Comparison of ENCODE assay signal across 6 cellular contexts in the genomic region with DNA sequence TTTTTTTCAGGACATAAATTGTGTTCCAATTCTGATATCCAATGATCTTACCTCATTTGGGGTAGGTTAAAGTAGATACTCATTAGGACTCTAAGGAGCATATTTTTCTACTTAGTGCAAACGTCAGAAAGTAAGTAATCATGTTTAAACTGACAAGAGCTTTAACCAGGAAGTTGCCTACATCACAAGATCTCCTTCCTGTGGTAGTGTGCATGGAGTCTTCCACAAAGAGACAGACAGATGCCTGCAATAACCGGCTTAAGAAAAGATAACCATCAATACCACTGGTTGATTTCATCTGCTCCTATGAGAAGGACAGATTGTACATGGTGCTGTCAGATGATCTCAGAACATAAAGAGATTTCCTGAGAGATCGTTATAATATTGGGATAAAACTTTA.
DNase-seq lines count a peak whose midpoint lies in the region; ATAC-seq, FAIRE-seq and TF ChIP-seq lines count a peak whose summit lies in the region.
"Not testable (repeated sequence)": the region's sequence is repeated elsewhere in the genome, so short reads cannot be mapped to it uniquely, and the experiment has no call there.

No MANE protein-coding gene starts in this region.

- TF ChIP-seq POLR2A in H54 (IDR thresholded peaks at IDR 0.05; ENCODE audit: low read depth, low read length) = not testable (repeated sequence)

- POLR2A ChIA-PET in CD4-positive, alpha-beta T cell (lab: Charles Lee); T-cell (lab: Charles Lee); naive thymus-derived CD4-positive, alpha-beta T cell (lab: Charles Lee): not testable (repeated sequence)

- not testable (repeated sequence) for H3K9ac ChIP-seq in astrocyte (ENCODE audit: low read length)

- H3K79me2 ChIP-seq in astrocyte (ENCODE audit: insufficient read depth, low read length) = not testable (repeated sequence)

- H3K27me3 Mint-ChIP-seq in CD4-positive, alpha-beta T cell; T-cell; astrocyte (ENCODE audit: low read depth, unreplicated experiment); naive thymus-derived CD4-positive, alpha-beta T cell: not testable (repeated sequence)

- not testable (repeated sequence) for H3K27ac ChIP-seq in CD4-positive, alpha-beta T cell (ENCODE audit: low read depth, low read length); astrocyte (ENCODE audit: low read depth, low read length); naive thymus-derived CD4-positive, alpha-beta T cell (ENCODE audit: low read depth, low read length)

- not testable (repeated sequence) for H3K36me3 Mint-ChIP-seq in CD4-positive, alpha-beta T cell (ENCODE audit: low read depth); T-cell; astrocyte (ENCODE audit: low read depth, unreplicated experiment); naive thymus-derived CD4-positive, alpha-beta T cell

- intact Hi-C loops in CD4-positive, alpha-beta T cell (cut with DNase I, micrococcal nuclease); naive thymus-derived CD4-positive, alpha-beta T cell (cut with micrococcal nuclease): not testable (repeated sequence)

- H3K9me3 ChIP-seq in CD4-positive, alpha-beta T cell (ENCODE audit: control insufficient read depth, low read length); astrocyte (ENCODE audit: insufficient read depth, low read depth, low read length); naive thymus-derived CD4-positive, alpha-beta T cell (ENCODE audit: control insufficient read depth in 2 of 3, low read length in 3 of 3): not testable (repeated sequence)

- not testable (repeated sequence) for H3K27ac Mint-ChIP-seq in CD4-positive, alpha-beta T cell; T-cell; astrocyte (ENCODE audit: unreplicated experiment); naive thymus-derived CD4-positive, alpha-beta T cell

- not testable (repeated sequence) for H4K20me1 ChIP-seq in astrocyte (ENCODE audit: insufficient read depth, low read length)

- not testable (repeated sequence) for H3K4me1 ChIP-seq in astrocyte (ENCODE audit: insufficient read depth, low read length); naive thymus-derived CD4-positive, alpha-beta T cell (ENCODE audit: control insufficient read depth in 2 of 2, insufficient read depth in 2 of 2, low read length in 2 of 2)

- not testable (repeated sequence) for H3K4me3 Mint-ChIP-seq in CD4-positive, alpha-beta T cell; T-cell; astrocyte (ENCODE audit: unreplicated experiment); naive thymus-derived CD4-positive, alpha-beta T cell

- CTCF ChIA-PET in CD4-positive, alpha-beta T cell (lab: Charles Lee); naive thymus-derived CD4-positive, alpha-beta T cell (lab: Charles Lee): not testable (repeated sequence)
- CTCF ChIA-PET in T-cell (lab: Charles Lee) = interaction anchor here in 1 of 2 donors (0.6 kb wide), 1 partner anchor 1819 kb away, joined by 5 read pairs; no protein-coding TSS in a partner anchor

- not testable (repeated sequence) for H3K4me1 Mint-ChIP-seq in CD4-positive, alpha-beta T cell (ENCODE audit: low read depth); T-cell; astrocyte (ENCODE audit: low read depth, unreplicated experiment); naive thymus-derived CD4-positive, alpha-beta T cell

- not testable (repeated sequence) for H3K27me3 ChIP-seq in CD4-positive, alpha-beta T cell (ENCODE audit: control insufficient read depth, insufficient read depth, low read length); astrocyte (ENCODE audit: insufficient read depth, low read length); naive thymus-derived CD4-positive, alpha-beta T cell (ENCODE audit: control insufficient read depth in 2 of 2, insufficient read depth in 2 of 2, low read length in 2 of 2)

- TF ChIP-seq CTCF in CD4-positive, alpha-beta T cell (IDR thresholded peaks at IDR 0.05); astrocyte (IDR thresholded peaks at IDR 0.05; ENCODE audit: insufficient read depth, low read depth, low read length): not testable (repeated sequence)

- H3K4me2 ChIP-seq in astrocyte (ENCODE audit: low read length) = not testable (repeated sequence)

- not testable (repeated sequence) for H3K4me3 ChIP-seq in astrocyte (ENCODE audit: insufficient read depth, low read depth, low read length); naive thymus-derived CD4-positive, alpha-beta T cell (ENCODE audit: low read length)

- peak; percentile 65 for FAIRE-seq in H54 (lab: Jason Lieb, UNC)
- peak; percentile 58 for FAIRE-seq in astrocyte (lab: Jason Lieb, UNC)
- peak; percentile 51 for FAIRE-seq in frontal cortex (lab: Jason Lieb, UNC)

- ATAC-seq in CD4-positive, alpha-beta T cell (ENCODE audit: poor library complexity) = peak; percentile 50
- ATAC-seq in T-cell (replicated peaks in 1 of 4) = peak; percentile 30 to 65 (median 56)
- ATAC-seq in naive thymus-derived CD4-positive, alpha-beta T cell = peak; percentile 33

- not testable (repeated sequence) for H2AFZ ChIP-seq in astrocyte (ENCODE audit: low read depth, low read length)

- not testable (repeated sequence) for H3K36me3 ChIP-seq in astrocyte (ENCODE audit: insufficient read depth, low read length); naive thymus-derived CD4-positive, alpha-beta T cell (ENCODE audit: control insufficient read depth in 2 of 3, insufficient read depth in 3 of 3, low read length in 3 of 3)

- not testable (repeated sequence) for H3K9me3 Mint-ChIP-seq in CD4-positive, alpha-beta T cell; T-cell; astrocyte (ENCODE audit: unreplicated experiment); naive thymus-derived CD4-positive, alpha-beta T cell

- DNase-seq in CD4-positive, alpha-beta T cell; H54 (ENCODE audit: insufficient read length, low spot score); T-cell; astrocyte (ENCODE audit: low read depth); frontal cortex (ENCODE audit: low spot score in 2 of 2); naive thymus-derived CD4-positive, alpha-beta T cell: not testable (repeated sequence)
